ENCODE assay signal across 15 cellular contexts in the genomic region with DNA sequence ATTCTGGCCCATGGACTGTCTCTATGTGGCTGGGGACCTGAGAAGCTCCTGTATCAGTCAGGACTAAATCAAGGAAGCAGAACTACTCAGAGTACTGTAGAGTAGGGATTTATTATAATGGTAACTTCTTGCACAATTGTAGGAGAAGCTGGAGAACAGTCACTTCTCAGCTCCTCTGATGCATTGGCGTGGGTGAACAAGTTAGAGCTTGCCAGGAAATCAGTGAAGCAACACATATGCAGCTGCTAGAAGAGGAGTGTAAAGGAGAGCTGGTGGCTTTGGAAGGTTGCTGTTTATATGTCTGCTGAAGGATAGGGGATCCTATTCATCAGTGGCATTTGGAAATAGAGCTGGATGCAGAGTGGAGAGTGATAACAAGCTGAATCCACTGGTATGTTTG.
DNase-seq lines count a peak whose midpoint lies in the region; ATAC-seq, FAIRE-seq and TF ChIP-seq lines count a peak whose summit lies in the region.
"Had no signal": no experiment of that assay in that cellular context is flagged by ENCODE, and none has a peak within 500 bp of the region (broad histone marks: within the 10 kb centered on the region; RNA-seq: fewer than 3 reads in every experiment).

No MANE protein-coding gene starts in this region.

- H3K27ac Mint-ChIP-seq in activated CD4-positive, alpha-beta T cell treated with anti-CD3 and anti-CD28 coated beads, Interleukin-2, amount 10 ng/mL, durations not matched to agents 7 days and 5 days, result no peak overlapping the region
- H3K27ac Mint-ChIP-seq: activated CD4-positive, alpha-beta T cell treated with anti-CD3 and anti-CD28 coated beads, Interleukin-2, amount 10 ng/mL, durations not matched to agents 24 days and 14 days; activated naive CD8-positive, alpha-beta T cell; CD14-positive monocyte had no signal

- DNase-seq in AG04450 (ENCODE audit: low read depth, low spot score) (peak; percentile 83), IMR-90 (peak; percentile 96), mammary epithelial cell (peak; percentile 95), kidney glomerular epithelial cell (lab: John Stamatoyannopoulos, UW) (peak; percentile 76), frontal cortex (ENCODE audit: low spot score in 2 of 2) (no peak), NCI-H1436 (lab: John Stamatoyannopoulos, UW) (no peak), SHP77 (lab: John Stamatoyannopoulos, UW) (no peak)
- no peak for DNase-seq in activated CD4-positive, alpha-beta T cell treated with anti-CD3 and anti-CD28 coated beads, Interleukin-2, amount 10 ng/mL, durations not matched to agents 7 days and 5 days
- DNase-seq: activated CD4-positive, alpha-beta T cell treated with anti-CD3 and anti-CD28 coated beads, Interleukin-2, amount 10 ng/mL, durations not matched to agents 24 days and 14 days; NCI-H1092; stomach had no signal

- WGBS in IMR-90 (ENCODE audit: extremely low coverage in 2 of 2, insufficient read length in 1 of 2), 2 experiments, result no CpG with 5 or more reads among the region's 1 CpG
- WGBS in mammary epithelial cell (ENCODE audit: low coverage, missing lambda C conversion rate), result 0% methylated on average over 1 of the region's 1 CpG

- no peak overlapping the region for H3K4me3 ChIP-seq in AG04450 (ENCODE audit: low read depth, low read length)
- no peak overlapping the region for H3K4me3 ChIP-seq in IMR-90 (ENCODE audit: insufficient read depth, low read depth, low read length)
- H3K4me3 ChIP-seq in mammary epithelial cell (replicated peaks in 1 of 3; ENCODE audit: insufficient read depth in 1 of 3, low read depth in 2 of 3, low read length in 3 of 3), result peak overlapping the region in 1 of 3 experiments; percentile 2
- H3K4me3 ChIP-seq: stomach had no signal

- no peak overlapping the region for H3K56ac ChIP-seq in IMR-90 (ENCODE audit: extremely low read depth, insufficient read depth, low read length)

- no peak overlapping the region for H2BK5ac ChIP-seq in IMR-90 (ENCODE audit: low read depth, low read length, poor library complexity, severe bottlenecking)

- intact Hi-C loops in IMR-90 (cut with micrococcal nuclease), result no loop called here
- intact Hi-C loops in mammary epithelial cell (cut with micrococcal nuclease), result loop anchor here (5.0 kb wide), 1 partner anchor 90 kb away; no protein-coding TSS in a partner anchor

- H3K9me3 Mint-ChIP-seq in activated CD4-positive, alpha-beta T cell treated with anti-CD3 and anti-CD28 coated beads, Interleukin-2, amount 10 ng/mL, durations not matched to agents 7 days and 5 days, result peaks cover 3% of the 10 kb centered on the region

- in situ Hi-C loops in IMR-90 (cut with MboI; ENCODE audit: low sequenced_read_pairs) (no loop called here), mammary epithelial cell (cut with MboI; ENCODE audit: low sequenced_read_pairs in 2 of 2) (no loop called here)

- POLR2A ChIA-PET in AG04450 (lab: Yijun Ruan, JAX) (interaction anchor here (0.8 to 0.9 kb wide), 2 partner anchors 8 to 97 kb away, joined by 3 read pairs; no protein-coding TSS in a partner anchor), IMR-90 (lab: Charles Lee; ENCODE audit: unreplicated experiment) (no interaction called here)
- POLR2A ChIA-PET in activated CD4-positive, alpha-beta T cell treated with anti-CD3 and anti-CD28 coated beads, Interleukin-2, amount 10 ng/mL, durations not matched to agents 7 days and 5 days (lab: Charles Lee), result no interaction called here

- H3K4ac ChIP-seq in IMR-90 (ENCODE audit: low read depth, low read length), result no peak overlapping the region

- no peaks in the 10 kb centered on the region for H3K36me3 Mint-ChIP-seq in activated CD4-positive, alpha-beta T cell treated with anti-CD3 and anti-CD28 coated beads, Interleukin-2, amount 10 ng/mL, durations not matched to agents 7 days and 5 days (ENCODE audit: low read depth)
- H3K36me3 Mint-ChIP-seq: activated naive CD8-positive, alpha-beta T cell; CD14-positive monocyte had no signal

- no peak overlapping the region for H2AK5ac ChIP-seq in IMR-90 (ENCODE audit: low read depth, low read length)

- H3K4me1 ChIP-seq in IMR-90 (ENCODE audit: control insufficient read depth, insufficient read depth, low read length) (no peaks in the 10 kb centered on the region), mammary epithelial cell (ENCODE audit: insufficient read depth, low read length) (peaks cover 16% of the 10 kb centered on the region)

- no TSS peak for BruUV-seq in IMR-90 (replicated peaks; lab: Mats Ljungman, UMichigan)
- BruUV-seq in mammary epithelial cell (replicated peaks; lab: Mats Ljungman, UMichigan), result no TSS peak

- no peak for FAIRE-seq in frontal cortex (lab: Jason Lieb, UNC)
- FAIRE-seq: endothelial cell of umbilical vein, GM18507 had no signal

- no peak overlapping the region for H2AK9ac ChIP-seq in IMR-90 (replicated peaks; ENCODE audit: low read depth, low read length, poor library complexity)

- H3K27me3 ChIP-seq in AG04450 (ENCODE audit: control insufficient read depth, insufficient read depth, low read length) (no peaks in the 10 kb centered on the region), IMR-90 (ENCODE audit: control insufficient read depth, insufficient read depth, low read length) (no peaks in the 10 kb centered on the region), mammary epithelial cell (ENCODE audit: insufficient read depth, low read length) (no peaks in the 10 kb centered on the region)
- H3K27me3 ChIP-seq: stomach had no signal

- H4K91ac ChIP-seq in IMR-90 (ENCODE audit: insufficient read depth, low read depth, low read length), result no peak overlapping the region

- no peaks in the 10 kb centered on the region for H3K27me3 Mint-ChIP-seq in activated CD4-positive, alpha-beta T cell treated with anti-CD3 and anti-CD28 coated beads, Interleukin-2, amount 10 ng/mL, durations not matched to agents 7 days and 5 days
- H3K27me3 Mint-ChIP-seq: activated CD4-positive, alpha-beta T cell treated with anti-CD3 and anti-CD28 coated beads, Interleukin-2, amount 10 ng/mL, durations not matched to agents 24 days and 14 days had no signal

- H3K4me2 ChIP-seq in IMR-90 (ENCODE audit: low read depth, low read length) (no peak overlapping the region), mammary epithelial cell (ENCODE audit: insufficient read depth, low read depth, low read length) (peak overlapping the region; percentile 65)

- H4K8ac ChIP-seq in IMR-90 (ENCODE audit: low read depth in 2 of 2, low read length in 2 of 2), result no peak overlapping the region

- H3K79me2 ChIP-seq in mammary epithelial cell (ENCODE audit: insufficient read depth, low read length), result no peaks in the 10 kb centered on the region

- H2AFZ ChIP-seq in IMR-90 (replicated peaks; ENCODE audit: low read length, poor library complexity) (no peak overlapping the region), mammary epithelial cell (ENCODE audit: low read depth, low read length) (peak overlapping the region; percentile 33)

- H3K4me3 Mint-ChIP-seq in activated CD4-positive, alpha-beta T cell treated with anti-CD3 and anti-CD28 coated beads, Interleukin-2, amount 10 ng/mL, durations not matched to agents 7 days and 5 days, result no peak overlapping the region
- H3K4me3 Mint-ChIP-seq: activated CD4-positive, alpha-beta T cell treated with anti-CD3 and anti-CD28 coated beads, Interleukin-2, amount 10 ng/mL, durations not matched to agents 24 days and 14 days; activated naive CD8-positive, alpha-beta T cell; CD14-positive monocyte had no signal

- no peak for TF ChIP-seq POLR2A in IMR-90 (IDR thresholded peaks at IDR 0.05; ENCODE audit: low read depth, low read length)

- H4K5ac ChIP-seq in IMR-90 (ENCODE audit: low read depth, low read length), result no peak overlapping the region

- peak overlapping the region; percentile 39 for H3K27ac ChIP-seq in AG04450 (ENCODE audit: low read depth, low read length)
- no peak overlapping the region for H3K27ac ChIP-seq in IMR-90 (ENCODE audit: insufficient read depth, low read length)
- no peak overlapping the region for H3K27ac ChIP-seq in mammary epithelial cell (ENCODE audit: insufficient read depth, low read depth, low read length)
- H3K27ac ChIP-seq: stomach had no signal

- no peaks in the 10 kb centered on the region for H3K4me1 Mint-ChIP-seq in activated CD4-positive, alpha-beta T cell treated with anti-CD3 and anti-CD28 coated beads, Interleukin-2, amount 10 ng/mL, durations not matched to agents 7 days and 5 days
- H3K4me1 Mint-ChIP-seq: activated CD4-positive, alpha-beta T cell treated with anti-CD3 and anti-CD28 coated beads, Interleukin-2, amount 10 ng/mL, durations not matched to agents 24 days and 14 days; CD14-positive monocyte had no signal

- H4K20me1 ChIP-seq in IMR-90 (ENCODE audit: insufficient read depth, low read length) (no peaks in the 10 kb centered on the region), mammary epithelial cell (ENCODE audit: insufficient read depth, low read length) (no peaks in the 10 kb centered on the region)

- H3K9me3 ChIP-seq in AG04450 (ENCODE audit: control insufficient read depth, insufficient read depth, low read length) (peaks cover 3% of the 10 kb centered on the region; the same call in 1 of the 2 replicates), IMR-90 (ENCODE audit: control insufficient read depth, insufficient read depth, low read length) (peaks cover 6% of the 10 kb centered on the region), mammary epithelial cell (replicated peaks; ENCODE audit: insufficient read depth, low read length) (peaks cover 5% of the 10 kb centered on the region)

- no peak overlapping the region for H2BK20ac ChIP-seq in IMR-90 (ENCODE audit: low read depth, low read length)

- H2BK120ac ChIP-seq in IMR-90 (ENCODE audit: low read depth, low read length), result no peak overlapping the region

- H3K14ac ChIP-seq in IMR-90 (replicated peaks; ENCODE audit: low read depth, low read length), result no peak overlapping the region

- H3K23ac ChIP-seq in IMR-90 (ENCODE audit: low read depth, low read length), result no peak overlapping the region

- H3K9ac ChIP-seq in IMR-90 (ENCODE audit: low read depth, low read length) (no peak overlapping the region), mammary epithelial cell (ENCODE audit: insufficient read depth, low read length) (no peak overlapping the region)

- no peak for TF ChIP-seq CTCF in AG04450 (IDR thresholded peaks at IDR 0.05; ENCODE audit: low read depth, low read length)
- TF ChIP-seq CTCF in IMR-90 (conservative IDR thresholded peaks at IDR 0.05; ENCODE audit: low read depth, low read length), result no peak
- no peak for TF ChIP-seq CTCF in mammary epithelial cell (conservative IDR thresholded peaks at IDR 0.05 in 1 of 2, IDR thresholded peaks at IDR 0.05 in 1 of 2; ENCODE audit: extremely low read depth in 1 of 2, insufficient read depth in 1 of 2, low read depth in 1 of 2, low read length in 2 of 2)

- CTCF ChIA-PET in AG04450 (lab: Charles Lee), result no interaction called here
- CTCF ChIA-PET in IMR-90 (lab: Yijun Ruan, JAX), result interaction anchor here (1.1 kb wide), 1 partner anchor 18 kb away, joined by 3 read pairs; no protein-coding TSS in a partner anchor
- CTCF ChIA-PET in mammary epithelial cell (lab: Charles Lee; ENCODE audit: low non-redundant PET), result no interaction called here
- CTCF ChIA-PET in activated CD4-positive, alpha-beta T cell treated with anti-CD3 and anti-CD28 coated beads, Interleukin-2, amount 10 ng/mL, durations not matched to agents 7 days and 5 days (lab: Charles Lee), result no interaction called here

- H3K36me3 ChIP-seq in IMR-90 (ENCODE audit: control insufficient read depth, insufficient read depth, low read length) (no peaks in the 10 kb centered on the region), mammary epithelial cell (ENCODE audit: insufficient read depth, low read length) (no peaks in the 10 kb centered on the region)
- H3K36me3 ChIP-seq: stomach had no signal

- no peaks in the 10 kb centered on the region for H3K79me1 ChIP-seq in IMR-90 (ENCODE audit: low read depth in 1 of 2, low read length in 2 of 2)

- no peak overlapping the region for H2BK15ac ChIP-seq in IMR-90 (ENCODE audit: low read depth, low read length)

- no peak overlapping the region for H3K18ac ChIP-seq in IMR-90 (ENCODE audit: low read depth, low read length)

- dilution Hi-C loops in IMR-90 (cut with HindIII; ENCODE audit: low sequenced_read_pairs, unreplicated experiment), result no loop called here
- dilution Hi-C loops in mammary epithelial cell (cut with HindIII; ENCODE audit: low sequenced_read_pairs), result no loop called here

- no peaks in the 10 kb centered on the region for H3K9me1 ChIP-seq in IMR-90 (ENCODE audit: insufficient read depth, low read length)

- no peak for TF ChIP-seq RAD21 in IMR-90 (IDR thresholded peaks at IDR 0.05; ENCODE audit: low read length)

- peak; percentile 93 for ATAC-seq in IMR-90 (ENCODE audit: low read depth)

Comparison
In these comparisons a context has a peak if more than half of its experiments do, and no peak if none do; other contexts are left out.
1. DNase-seq: peak in AG04450 (single experiment), IMR-90 (single experiment), mammary epithelial cell (single experiment) and kidney glomerular epithelial cell (single experiment); none in frontal cortex (0 of 2), NCI-H1436 (single experiment), SHP77 (0 of 2) and activated CD4-positive, alpha-beta T cell treated with anti-CD3 and anti-CD28 coated beads, Interleukin-2, amount 10 ng/mL, durations not matched to agents 7 days and 5 days (single experiment).